In the genomic region with DNA sequence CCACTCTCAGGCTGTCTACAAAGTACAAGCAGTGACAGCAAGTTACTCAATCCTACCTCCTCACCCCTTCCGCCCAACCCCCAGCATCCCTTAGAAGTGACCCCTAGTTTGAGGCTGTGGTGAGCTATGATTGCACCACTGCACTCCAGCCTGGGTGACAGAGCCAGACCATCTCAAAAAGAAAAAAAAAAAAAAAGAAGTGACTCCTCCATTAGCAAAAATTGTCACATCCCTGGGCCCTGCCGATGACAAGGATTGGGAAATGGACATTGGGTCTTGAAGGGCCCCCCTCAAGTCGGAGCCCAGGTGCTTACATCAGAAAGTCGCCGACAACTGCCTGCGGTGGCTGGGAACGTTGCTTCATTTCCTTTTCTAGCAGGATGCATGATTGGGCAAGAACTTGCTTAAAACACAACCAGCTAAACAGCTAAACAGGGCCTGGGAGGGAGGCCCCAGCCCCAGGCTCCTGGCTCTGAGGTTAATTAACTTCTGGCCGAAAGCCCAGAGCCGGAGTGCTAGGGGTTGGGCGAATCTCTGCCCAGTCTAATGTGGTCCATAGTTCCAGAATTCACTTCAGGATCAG, we compare ENCODE assay signal across 8 cellular contexts. TPM values are rescaled to one million over a fixed set of nuclear protein-coding genes. Genes with fewer than 3 reads are reported as not detected.
A peak's percentile ranks its signal among the peaks of the same experiment; 100 is the strongest.
DNase-seq lines count a peak whose midpoint lies in the region; ATAC-seq, FAIRE-seq and TF ChIP-seq lines count a peak whose summit lies in the region.

No MANE protein-coding gene starts in this region.

- H3K27me3 ChIP-seq in PC-9 (ENCODE audit: insufficient read depth, low read depth) (no peaks in the 10 kb centered on the region), GM12878 (replicated peaks in 1 of 2; ENCODE audit: control insufficient read depth in 2 of 2, insufficient read depth in 2 of 2, low read length in 1 of 2) (no peaks in the 10 kb centered on the region), WERI-Rb-1 (ENCODE audit: insufficient read depth, low read depth, severe bottlenecking) (no peaks in the 10 kb centered on the region)

- no peak overlapping the region for H2AFZ ChIP-seq in PC-9
- H2AFZ ChIP-seq in GM12878 (ENCODE audit: control insufficient read depth, low read depth, low read length), result peak overlapping the region; percentile 16; the same call in 1 of the 2 replicates

- FAIRE-seq in GM12878 (lab: Jason Lieb, UNC), result no peak

- H3K79me2 ChIP-seq in PC-9 (ENCODE audit: low read depth) (no peaks in the 10 kb centered on the region), GM12878 (ENCODE audit: control insufficient read depth, insufficient read depth, low read length) (no peaks in the 10 kb centered on the region)

- BruUV-seq in PC-9 (replicated peaks; lab: Mats Ljungman, UMichigan) (no TSS peak), GM12878 (replicated peaks; lab: Mats Ljungman, UMichigan) (no TSS peak)

- H3K9ac ChIP-seq in GM12878 (ENCODE audit: control insufficient read depth, insufficient read depth, low read length), result peak overlapping the region; percentile 39; the same call in 1 of the 2 replicates

- SMC1A ChIA-PET in GM12878 (lab: Charles Lee; ENCODE audit: uncharacterized antibody, unreplicated experiment), result interaction anchor here (1.1 to 2.1 kb wide), 3 partner anchors 8 to 17 kb away, joined by 3 to 16 read pairs (median 7); partner anchors contain the start of gene RAB3D

- in situ Hi-C loops in GM12878 (cut with MboI), result no loop called here

- TF ChIP-seq POLR2A in GM12878 (IDR thresholded peaks at IDR 0.05; ENCODE audit: low read depth, low read length), result peak; percentile 56; the same call in 1 of the 2 replicates

- RAD21 ChIA-PET in GM12878 (lab: Charles Lee; ENCODE audit: unreplicated experiment), result interaction anchor here (0.6 to 2.2 kb wide), 7 partner anchors 8 to 57 kb away, joined by 3 to 11 read pairs (median 3); partner anchors contain the start of genes CCDC159, RAB3D, SWSAP1 and TMEM205

- H3K4me2 ChIP-seq in PC-9 (peak overlapping the region; percentile 70), GM12878 (ENCODE audit: control insufficient read depth, insufficient read depth) (peak overlapping the region; percentile 81)

- ATAC-seq in HG03342 (IDR thresholded peaks at IDR 0.05; ENCODE audit: unreplicated experiment) (peak; percentile 56), GM12878 (peak; percentile 92)

- peaks cover 43% of the 10 kb centered on the region for H3K4me1 ChIP-seq in PC-9 (replicated peaks; ENCODE audit: insufficient read depth)
- peaks cover 41% of the 10 kb centered on the region for H3K4me1 ChIP-seq in GM12878 (ENCODE audit: control insufficient read depth, insufficient read depth, low read length)

- no peak; the same call in 1 of the 2 replicates for TF ChIP-seq RAD21 in GM12878 (IDR thresholded peaks at IDR 0.05; ENCODE audit: insufficient read depth, low read depth, low read length)

- no peaks in the 10 kb centered on the region for H3K9me2 ChIP-seq in PC-9 (ENCODE audit: insufficient read depth)

- H3K4me3 ChIP-seq in PC-9 (peak overlapping the region; percentile 25; the same call in 1 of the 2 replicates), GM12878 (peak overlapping the region; percentile 27), WERI-Rb-1 (ENCODE audit: low read depth, low read length) (no peak overlapping the region)

- intact Hi-C loops in PC-9 (cut with micrococcal nuclease; ENCODE audit: unreplicated experiment), result loop anchor here (2.0 kb wide), 1 partner anchor 23 kb away; the partner anchor contains the start of genes CCDC159 and TMEM205
- intact Hi-C loops in GM12878 (cut with micrococcal nuclease; ENCODE audit: unreplicated experiment), result no loop called here

- CTCF ChIA-PET in PC-9 (lab: Charles Lee) (interaction anchor here (0.6 kb wide), 1 partner anchor 54 kb away, joined by 7 read pairs; no protein-coding TSS in a partner anchor), GM12878 (lab: Yijun Ruan, JAX) (interaction anchor here (0.8 to 2.5 kb wide), 11 partner anchors 8 to 236 kb away, joined by 3 to 8 read pairs (median 3); partner anchors contain the start of genes CCDC159, RAB3D, TMEM205 and TSPAN16)

- H3K9me3 ChIP-seq in PC-9 (ENCODE audit: insufficient read depth, low read depth) (no peaks in the 10 kb centered on the region), GM12878 (replicated peaks; ENCODE audit: control insufficient read depth, insufficient read depth, low read length) (no peaks in the 10 kb centered on the region; the same call in 2 of the 3 replicates), WERI-Rb-1 (ENCODE audit: severe bottlenecking) (no peaks in the 10 kb centered on the region)

- peaks cover 49% of the 10 kb centered on the region for H3F3A ChIP-seq in PC-9 (ENCODE audit: insufficient read depth, low read depth)

- DNase-seq in Daoy (ENCODE audit: low read depth), result peak; percentile 90
- peak; percentile 83 to 98 for DNase-seq in PC-9
- DNase-seq in GM12878 (ENCODE audit: low read depth, low spot score), result peak; percentile 71
- peak; percentile 73 for DNase-seq in islet precursor cell
- DNase-seq in stimulated activated CD8-positive, alpha-beta memory T cell treated with anti-CD3 and anti-CD28 coated beads, Interleukin-2, amount 100 ng/mL, for 48 hours (ENCODE audit: low read depth in 2 of 2), result peak; percentile 7 to 36
- no peak for DNase-seq in WERI-Rb-1
- no peak for DNase-seq in NCI-H82 treated with DMSO at 0.1 percent for 48 hours (lab: John Stamatoyannopoulos, UW; ENCODE audit: unreplicated experiment)

- 5% methylated on average over 10 of the region's 10 CpGs for WGBS in GM12878 (ENCODE audit: insufficient coverage, insufficient replicate concordance, low lambda C conversion rate, missing lambda C conversion rate)

- no peaks in the 10 kb centered on the region for H4K20me1 ChIP-seq in PC-9 (ENCODE audit: insufficient read depth)
- no peaks in the 10 kb centered on the region for H4K20me1 ChIP-seq in GM12878 (ENCODE audit: control insufficient read depth, insufficient read depth)

- H3K27ac ChIP-seq in PC-9, result peak overlapping the region; percentile 73
- H3K27ac ChIP-seq in GM12878 (ENCODE audit: control insufficient read depth, insufficient read depth), result peak overlapping the region; percentile 88
- no peak overlapping the region for H3K27ac ChIP-seq in WERI-Rb-1

- no peaks in the 10 kb centered on the region; the same call in 1 of the 2 replicates for H3K36me3 ChIP-seq in PC-9 (ENCODE audit: low read depth)
- H3K36me3 ChIP-seq in GM12878 (ENCODE audit: control insufficient read depth in 2 of 2, insufficient read depth in 2 of 2, low read length in 1 of 2), result peaks cover 0 to 5% of the 10 kb centered on the region in 2 experiments; a peak in 2 of 4 replicates
- H3K36me3 ChIP-seq in WERI-Rb-1, result peaks cover 22% of the 10 kb centered on the region; the same call in 1 of the 2 replicates

- peak in 1 of 2 experiments; percentile 19; a peak in 1 of 4 replicates for TF ChIP-seq EP300 in GM12878 (IDR thresholded peaks at IDR 0.05; ENCODE audit: borderline replicate concordance in 1 of 2, control insufficient read depth in 1 of 2, low read depth in 2 of 2, low read length in 2 of 2)

- POLR2A ChIA-PET in PC-9 (lab: Charles Lee; ENCODE audit: unreplicated experiment), result interaction anchor here (0.5 kb wide), 1 partner anchor 90 kb away, joined by 8 read pairs; no protein-coding TSS in a partner anchor
- POLR2A ChIA-PET in GM12878 (lab: Charles Lee), result interaction anchor here (0.6 to 4.2 kb wide), 6 partner anchors 16 to 96 kb away, joined by 3 to 23 read pairs (median 6); partner anchors contain the start of genes CCDC159, RAB3D and TMEM205

- TF ChIP-seq CTCF in PC-9 (conservative IDR thresholded peaks at IDR 0.05) (no peak), GM12878 (IDR thresholded peaks at IDR 0.05 in 2 of 3, conservative IDR thresholded peaks at IDR 0.05 in 1 of 3; ENCODE audit: control insufficient read depth in 2 of 3, extremely low read depth in 1 of 3, insufficient read depth in 1 of 3, low read depth in 3 of 3, low read length in 3 of 3) (no peak), WERI-Rb-1 (IDR thresholded peaks at IDR 0.05; ENCODE audit: low read depth, low read length) (no peak)

RNA-seq across cellular contexts. Expression of gene RAB3D, which starts 15.3 kb away (rescaled TPM):
- total RNA-seq in Daoy (2014; rRNA removed; shearing (Covaris generic)), result 0.86 and 1.2 TPM in 2 replicates
- total RNA-seq in PC-9 (2021) (35.0 and 36.5 TPM in 2 replicates), GM12878 (2014; rRNA removed) (7.0 and 7.8 TPM in 2 replicates), GM12878 (2014; rRNA removed; fragmentation: Illumina TruSeq; extraction: Trizol) (6.6 and 6.8 TPM in 2 replicates), GM12878 (2021) (15.7 and 18.5 TPM in 2 replicates)
- total RNA-seq in GM12878 (2013; cell fraction: nucleolus; rRNA removed), result 5.8 and 5.9 TPM in 2 replicates
- polyA plus RNA-seq in GM12878 (2011; ENCODE audit: low read depth), result 2.5 TPM
- polyA plus RNA-seq in GM12878 (2011; rRNA removed) (5.7 and 13.0 TPM in 2 replicates), GM12878 (2014; fragmentation: Illumina TruSeq; extraction: Trizol) (4.8 and 5.1 TPM in 2 replicates), GM12878 (2014; fragmentation: Nextera tagmentation; extraction: Ambion mirVana) (1 to 10 TPM; 1.1 to 4.1 TPM), GM12878 (2014; rRNA removed) (9.1 and 13.6 TPM in 2 replicates), GM12878 (2016; fragmentation: Nextera tagmentation; extraction: Ambion mirVana) (1 to 10 TPM; 3.9 to 5.6 TPM)
- polyA plus RNA-seq in GM12878 (2011; cell fraction: cytosol; rRNA removed), result 11.1 and 12.6 TPM in 2 replicates
- 5.6 and 7.1 TPM in 2 replicates for polyA plus RNA-seq in GM12878 (2011; cell fraction: nucleus; rRNA removed)
- polyA plus RNA-seq in GM12878 (2012), result 4.2 and 4.4 TPM in 2 replicates
- 38.1 and 52.4 TPM in 2 replicates for polyA minus RNA-seq in GM12878 (2011; rRNA and poly(A)+ RNA removed)
- polyA minus RNA-seq in GM12878 (2011; cell fraction: cytosol; rRNA and poly(A)+ RNA removed), result 6.3 and 7.7 TPM in 2 replicates
- 2.5 and 3.3 TPM in 2 replicates for polyA minus RNA-seq in GM12878 (2011; cell fraction: nucleus; rRNA and poly(A)+ RNA removed)

RNA-seq across cellular contexts. Expression of gene TMEM205, which starts 21.9 kb away (rescaled TPM):
- total RNA-seq in Daoy (2014; rRNA removed; shearing (Covaris generic)), result 124 and 181 TPM in 2 replicates
- 80.3 and 90.6 TPM in 2 replicates for total RNA-seq in PC-9 (2021)
- total RNA-seq in GM12878 (2013; cell fraction: nucleolus; rRNA removed), result 48.5 and 52.3 TPM in 2 replicates
- total RNA-seq in GM12878 (2014; rRNA removed), result 109 and 113 TPM in 2 replicates
- 46.8 and 54.5 TPM in 2 replicates for total RNA-seq in GM12878 (2014; rRNA removed; fragmentation: Illumina TruSeq; extraction: Trizol)
- total RNA-seq in GM12878 (2021), result 67.5 and 75.2 TPM in 2 replicates
- polyA plus RNA-seq in GM12878 (2011; ENCODE audit: low read depth), result 68.0 TPM
- polyA plus RNA-seq in GM12878 (2011; rRNA removed), result 48.2 and 86.1 TPM in 2 replicates
- 255 and 312 TPM in 2 replicates for polyA plus RNA-seq in GM12878 (2011; cell fraction: cytosol; rRNA removed)
- polyA plus RNA-seq in GM12878 (2011; cell fraction: nucleus; rRNA removed), result 112 and 121 TPM in 2 replicates
- polyA plus RNA-seq in GM12878 (2012), result 61.9 and 69.9 TPM in 2 replicates
- 36.3 and 90.5 TPM in 2 replicates for polyA plus RNA-seq in GM12878 (2014; fragmentation: Illumina TruSeq; extraction: Trizol)
- polyA plus RNA-seq in GM12878 (2014; fragmentation: Nextera tagmentation; extraction: Ambion mirVana), result 10 to 100 TPM; 27.8 to 39.4 TPM
- polyA plus RNA-seq in GM12878 (2014; rRNA removed), result 118 and 120 TPM in 2 replicates
- polyA plus RNA-seq in GM12878 (2016; fragmentation: Nextera tagmentation; extraction: Ambion mirVana), result 100 to 1,000 TPM; 133 to 144 TPM
- 66.4 and 93.5 TPM in 2 replicates for polyA minus RNA-seq in GM12878 (2011; rRNA and poly(A)+ RNA removed)
- polyA minus RNA-seq in GM12878 (2011; cell fraction: cytosol; rRNA and poly(A)+ RNA removed), result 20.4 and 29.1 TPM in 2 replicates
- 10.4 and 15.1 TPM in 2 replicates for polyA minus RNA-seq in GM12878 (2011; cell fraction: nucleus; rRNA and poly(A)+ RNA removed)

RNA-seq across cellular contexts. Expression of gene CCDC159, which starts 22.1 kb away (rescaled TPM):
- 0.63 and 0.68 TPM in 2 replicates for total RNA-seq in Daoy (2014; rRNA removed; shearing (Covaris generic))
- 9.4 and 13.7 TPM in 2 replicates for total RNA-seq in PC-9 (2021)
- 22.3 and 22.4 TPM in 2 replicates for total RNA-seq in GM12878 (2013; cell fraction: nucleolus; rRNA removed)
- 6.9 and 7.5 TPM in 2 replicates for total RNA-seq in GM12878 (2014; rRNA removed)
- 8.0 and 9.3 TPM in 2 replicates for total RNA-seq in GM12878 (2014; rRNA removed; fragmentation: Illumina TruSeq; extraction: Trizol)
- 9.1 and 10.4 TPM in 2 replicates for total RNA-seq in GM12878 (2021)
- polyA plus RNA-seq in GM12878 (2011; ENCODE audit: low read depth), result 19.2 TPM
- polyA plus RNA-seq in GM12878 (2011; rRNA removed), result 6.6 and 12.9 TPM in 2 replicates
- 12.2 and 12.3 TPM in 2 replicates for polyA plus RNA-seq in GM12878 (2011; cell fraction: cytosol; rRNA removed)
- polyA plus RNA-seq in GM12878 (2011; cell fraction: nucleus; rRNA removed), result 33.7 and 41.1 TPM in 2 replicates
- polyA plus RNA-seq in GM12878 (2012), result 27.5 and 36.1 TPM in 2 replicates
- polyA plus RNA-seq in GM12878 (2014; fragmentation: Illumina TruSeq; extraction: Trizol), result 6.6 and 12.2 TPM in 2 replicates
- 1 to 10 TPM in 1 of 2 experiments, under 1 TPM in 1; 0.61 to 3.9 TPM for polyA plus RNA-seq in GM12878 (2014; fragmentation: Nextera tagmentation; extraction: Ambion mirVana)
- polyA plus RNA-seq in GM12878 (2014; rRNA removed), result 14.7 and 17.9 TPM in 2 replicates
- polyA plus RNA-seq in GM12878 (2016; fragmentation: Nextera tagmentation; extraction: Ambion mirVana), result 10 to 100 TPM in 1 of 2 experiments, 1 to 10 TPM in 1; 9.8 to 13.0 TPM
- 4.5 and 11.5 TPM in 2 replicates for polyA minus RNA-seq in GM12878 (2011; rRNA and poly(A)+ RNA removed)
- polyA minus RNA-seq in GM12878 (2011; cell fraction: cytosol; rRNA and poly(A)+ RNA removed), result 2.8 TPM in 1 of 2 replicates, not detected in the other
- 6.3 and 7.8 TPM in 2 replicates for polyA minus RNA-seq in GM12878 (2011; cell fraction: nucleus; rRNA and poly(A)+ RNA removed)

RNA-seq across cellular contexts. Expression of gene TSPAN16, which starts 28.2 kb away (rescaled TPM):
- not detected in 2 replicates for total RNA-seq in Daoy (2014; rRNA removed; shearing (Covaris generic))
- total RNA-seq in PC-9 (2021) (not detected in 2 replicates), GM12878 (2014; rRNA removed) (not detected in 2 replicates), GM12878 (2014; rRNA removed; fragmentation: Illumina TruSeq; extraction: Trizol) (not detected in 2 replicates), GM12878 (2021) (not detected in 2 replicates)
- not detected in 2 replicates for total RNA-seq in GM12878 (2013; cell fraction: nucleolus; rRNA removed)
- polyA plus RNA-seq in GM12878 (2011; ENCODE audit: low read depth), result not detected
- polyA plus RNA-seq in GM12878 (2011; rRNA removed) (not detected in 2 replicates), GM12878 (2014; fragmentation: Illumina TruSeq; extraction: Trizol) (not detected in 2 replicates), GM12878 (2014; fragmentation: Nextera tagmentation; extraction: Ambion mirVana) (not detected), GM12878 (2014; rRNA removed) (not detected in 2 replicates), GM12878 (2016; fragmentation: Nextera tagmentation; extraction: Ambion mirVana) (not detected)
- not detected in 2 replicates for polyA plus RNA-seq in GM12878 (2011; cell fraction: cytosol; rRNA removed)
- not detected in 2 replicates for polyA plus RNA-seq in GM12878 (2011; cell fraction: nucleus; rRNA removed)
- not detected in 2 replicates for polyA plus RNA-seq in GM12878 (2012)
- polyA minus RNA-seq in GM12878 (2011; rRNA and poly(A)+ RNA removed), result not detected in 2 replicates
- polyA minus RNA-seq in GM12878 (2011; cell fraction: cytosol; rRNA and poly(A)+ RNA removed), result not detected in 2 replicates
- polyA minus RNA-seq in GM12878 (2011; cell fraction: nucleus; rRNA and poly(A)+ RNA removed), result not detected in 2 replicates

RNA-seq across cellular contexts. Expression of gene PLPPR2, which starts 31.1 kb away (rescaled TPM):
- total RNA-seq in Daoy (2014; rRNA removed; shearing (Covaris generic)), result 5.2 and 12.1 TPM in 2 replicates
- total RNA-seq in PC-9 (2021) (25.2 and 30.4 TPM in 2 replicates), GM12878 (2014; rRNA removed) (0.76 and 0.85 TPM in 2 replicates), GM12878 (2014; rRNA removed; fragmentation: Illumina TruSeq; extraction: Trizol) (0.23 and 0.31 TPM in 2 replicates), GM12878 (2021) (1.7 and 2.5 TPM in 2 replicates)
- 2.3 and 4.2 TPM in 2 replicates for total RNA-seq in GM12878 (2013; cell fraction: nucleolus; rRNA removed)
- polyA plus RNA-seq in GM12878 (2011; ENCODE audit: low read depth), result 1.2 TPM
- polyA plus RNA-seq in GM12878 (2011; rRNA removed) (0.22 and 0.27 TPM in 2 replicates), GM12878 (2014; fragmentation: Illumina TruSeq; extraction: Trizol) (0.43 and 0.56 TPM in 2 replicates), GM12878 (2014; fragmentation: Nextera tagmentation; extraction: Ambion mirVana) (under 1 TPM; 0.09 to 0.21 TPM), GM12878 (2014; rRNA removed) (1.8 and 2.8 TPM in 2 replicates), GM12878 (2016; fragmentation: Nextera tagmentation; extraction: Ambion mirVana) (1 to 10 TPM; 1.5 to 2.1 TPM)
- 0.46 and 0.69 TPM in 2 replicates for polyA plus RNA-seq in GM12878 (2011; cell fraction: cytosol; rRNA removed)
- polyA plus RNA-seq in GM12878 (2011; cell fraction: nucleus; rRNA removed), result 7.7 and 8.9 TPM in 2 replicates
- polyA plus RNA-seq in GM12878 (2012), result 3.9 and 5.1 TPM in 2 replicates
- 0.51 TPM in 1 of 2 replicates, not detected in the other for polyA minus RNA-seq in GM12878 (2011; rRNA and poly(A)+ RNA removed)
- polyA minus RNA-seq in GM12878 (2011; cell fraction: cytosol; rRNA and poly(A)+ RNA removed), result 1.1 and 2.7 TPM in 2 replicates
- polyA minus RNA-seq in GM12878 (2011; cell fraction: nucleus; rRNA and poly(A)+ RNA removed), result 0.85 and 2.9 TPM in 2 replicates

Comparison
In these comparisons a context has a peak if more than half of its experiments do, and no peak if none do; other contexts are left out.
1. DNase-seq: peak in Daoy (single experiment), PC-9 (2 of 2), GM12878 (single experiment), islet precursor cell (single experiment) and stimulated activated CD8-positive, alpha-beta memory T cell treated with anti-CD3 and anti-CD28 coated beads, Interleukin-2, amount 100 ng/mL, for 48 hours (2 of 2); none in WERI-Rb-1 (single experiment) and NCI-H82 treated with DMSO at 0.1 percent for 48 hours (single experiment).